Comparison of ENCODE assay signal across 9 cellular contexts in the genomic region with DNA sequence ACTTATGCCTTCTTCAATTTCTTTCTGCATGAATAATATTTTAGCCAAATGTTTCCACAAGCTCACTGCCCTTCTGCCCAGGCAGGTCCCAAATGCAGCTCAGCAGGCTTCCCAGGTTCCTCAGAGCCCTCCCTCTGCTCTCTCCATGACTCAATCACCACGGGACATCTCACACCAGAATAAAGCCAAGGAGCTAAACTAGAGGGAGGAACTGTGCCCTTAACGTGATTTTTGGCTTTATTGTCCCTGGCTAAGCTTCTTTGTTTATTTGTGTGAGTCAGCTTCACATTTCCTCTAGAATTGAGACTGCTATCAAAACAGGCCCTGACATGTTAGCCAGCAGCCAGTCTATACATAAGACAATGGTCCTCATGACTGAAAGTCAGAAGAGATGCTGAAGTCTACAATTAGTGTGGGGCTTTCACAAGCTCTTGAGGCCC.
DNase-seq lines count a peak whose midpoint lies in the region; ATAC-seq and TF ChIP-seq lines count a peak whose summit lies in the region.
"Had no signal": no experiment of that assay in that cellular context is flagged by ENCODE, and none has a peak within 500 bp of the region (broad histone marks: within the 10 kb centered on the region; RNA-seq: fewer than 3 reads in every experiment).

No MANE protein-coding gene starts in this region.

- CTCF ChIA-PET in activated CD8-positive, alpha-beta memory T cell treated with anti-CD3 and anti-CD28 coated beads, Interleukin-2, amount 10 ng/mL, durations not matched to agents 7 days and 5 days (lab: Charles Lee), result no interaction called here

- H3K27ac Mint-ChIP-seq in brain, result peak overlapping the region in 3 of 5 experiments; percentile 29 to 94 (median 48)
- no peak overlapping the region for H3K27ac Mint-ChIP-seq in activated CD8-positive, alpha-beta memory T cell treated with anti-CD3 and anti-CD28 coated beads, Interleukin-2, amount 10 ng/mL, durations not matched to agents 7 days and 5 days

- H3K4me1 Mint-ChIP-seq in brain, result peaks cover 4% of the 10 kb centered on the region
- peaks cover 1% of the 10 kb centered on the region for H3K4me1 Mint-ChIP-seq in activated CD8-positive, alpha-beta memory T cell treated with anti-CD3 and anti-CD28 coated beads, Interleukin-2, amount 10 ng/mL, durations not matched to agents 7 days and 5 days

- H3K36me3 ChIP-seq in WERI-Rb-1, result no peaks in the 10 kb centered on the region

- DNase-seq in skeletal muscle cell (ENCODE audit: low read depth), result peak; percentile 89
- DNase-seq in activated CD8-positive, alpha-beta memory T cell treated with anti-CD3 and anti-CD28 coated beads, Interleukin-2, amount 10 ng/mL, durations not matched to agents 7 days and 5 days, result no peak
- DNase-seq in erythroblast (lab: John Stamatoyannopoulos, UW), result no peak
- no peak for DNase-seq in C1 segment of cervical spinal cord (lab: John Stamatoyannopoulos, UW)
- DNase-seq in WERI-Rb-1, result no peak
- DNase-seq: H7 had no signal

- no peaks in the 10 kb centered on the region for H3K27me3 Mint-ChIP-seq in brain
- H3K27me3 Mint-ChIP-seq in activated CD8-positive, alpha-beta memory T cell treated with anti-CD3 and anti-CD28 coated beads, Interleukin-2, amount 10 ng/mL, durations not matched to agents 7 days and 5 days, result peaks cover 5% of the 10 kb centered on the region

- no peak for TF ChIP-seq POLR2A in erythroblast (IDR thresholded peaks at IDR 0.05; ENCODE audit: low read length)

- no peak overlapping the region for H3K4me3 Mint-ChIP-seq in brain
- H3K4me3 Mint-ChIP-seq in activated CD8-positive, alpha-beta memory T cell treated with anti-CD3 and anti-CD28 coated beads, Interleukin-2, amount 10 ng/mL, durations not matched to agents 7 days and 5 days, result no peak overlapping the region

- H3K9me3 Mint-ChIP-seq in brain, result peaks cover 0 to 5% (median 2%) of the 10 kb centered on the region in 5 experiments
- H3K9me3 Mint-ChIP-seq in activated CD8-positive, alpha-beta memory T cell treated with anti-CD3 and anti-CD28 coated beads, Interleukin-2, amount 10 ng/mL, durations not matched to agents 7 days and 5 days (ENCODE audit: low read depth), result no peaks in the 10 kb centered on the region

- H3K36me3 Mint-ChIP-seq in brain, result no peaks in the 10 kb centered on the region
- H3K36me3 Mint-ChIP-seq in activated CD8-positive, alpha-beta memory T cell treated with anti-CD3 and anti-CD28 coated beads, Interleukin-2, amount 10 ng/mL, durations not matched to agents 7 days and 5 days, result no peaks in the 10 kb centered on the region

- peak; percentile 63 for ATAC-seq in GM18868 (IDR thresholded peaks at IDR 0.05; ENCODE audit: unreplicated experiment)
- peak; percentile 47 for ATAC-seq in HG03521 (IDR thresholded peaks at IDR 0.05; ENCODE audit: unreplicated experiment)
- no peak for ATAC-seq in activated CD8-positive, alpha-beta memory T cell treated with anti-CD3 and anti-CD28 coated beads, Interleukin-2, amount 10 ng/mL, durations not matched to agents 7 days and 5 days

- H3K27me3 ChIP-seq in WERI-Rb-1 (ENCODE audit: insufficient read depth, low read depth, severe bottlenecking), result no peaks in the 10 kb centered on the region

- H3K27ac ChIP-seq in WERI-Rb-1, result no peak overlapping the region

- no peaks in the 10 kb centered on the region for H3K9me3 ChIP-seq in WERI-Rb-1 (ENCODE audit: severe bottlenecking)

- TF ChIP-seq CTCF in brain (conservative IDR thresholded peaks at IDR 0.05) (no peak), WERI-Rb-1 (IDR thresholded peaks at IDR 0.05; ENCODE audit: low read depth, low read length) (no peak)

- H3K4me3 ChIP-seq in skeletal muscle cell (ENCODE audit: low read depth, low read length) (no peak overlapping the region), WERI-Rb-1 (ENCODE audit: low read depth, low read length) (no peak overlapping the region)
